Comparison of ENCODE assay signal across 8 cellular contexts in the genomic region with DNA sequence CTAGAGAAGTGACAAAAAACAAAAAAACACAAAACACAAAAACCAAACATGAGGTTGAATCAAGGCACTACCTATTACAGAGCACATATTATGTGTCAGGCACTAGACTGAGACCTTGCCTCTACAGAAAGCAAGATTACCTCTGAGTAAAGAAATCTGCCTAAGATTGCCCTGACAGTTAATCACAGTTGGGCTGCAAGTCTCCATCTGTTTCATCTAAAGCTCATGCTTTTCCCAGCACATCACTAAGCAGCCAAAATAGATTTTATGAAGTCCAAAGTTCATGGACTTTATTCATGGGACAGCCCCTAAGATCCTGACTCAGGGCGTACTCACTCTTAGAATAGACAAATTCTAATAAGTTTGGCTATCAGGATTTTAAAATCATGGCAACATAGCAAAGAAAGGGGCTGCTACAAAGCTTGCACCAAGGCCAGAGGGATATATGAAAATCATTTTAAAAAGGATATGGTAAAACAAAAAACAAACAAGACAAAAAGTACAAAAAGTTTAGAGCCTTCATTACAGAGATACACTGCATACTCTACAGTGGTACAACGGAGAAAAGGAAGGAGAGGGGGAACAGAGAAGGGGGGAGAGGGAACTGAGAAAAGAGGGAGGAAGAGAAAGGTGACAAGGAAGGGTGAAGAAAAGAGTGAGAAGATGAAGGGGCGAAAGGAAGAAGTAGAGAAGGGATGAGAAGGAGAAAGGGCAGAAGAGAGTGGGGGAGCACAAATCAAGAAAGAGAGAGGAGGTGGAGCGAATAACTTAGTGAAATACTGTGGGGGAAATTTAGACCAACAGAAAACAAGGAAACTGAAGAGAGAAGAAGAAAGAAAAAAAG. TPM values are rescaled to one million over a fixed set of nuclear protein-coding genes. Genes with fewer than 3 reads are reported as not detected.
A peak's percentile ranks its signal among the peaks of the same experiment; 100 is the strongest.
DNase-seq lines count a peak whose midpoint lies in the region; ATAC-seq and TF ChIP-seq lines count a peak whose summit lies in the region.
"Had no signal": no experiment of that assay in that cellular context is flagged by ENCODE, and none has a peak within 500 bp of the region (broad histone marks: within the 10 kb centered on the region; RNA-seq: fewer than 3 reads in every experiment).

No MANE protein-coding gene starts in this region.

- H3K4me1 ChIP-seq in H9 (ENCODE audit: insufficient read depth, low read length) (no peaks in the 10 kb centered on the region), heart left ventricle (peaks cover 6 to 48% (median 33%) of the 10 kb centered on the region in 12 donors)

- H4K20me1 ChIP-seq in H9 (ENCODE audit: control insufficient read depth, insufficient read depth, insufficient read length), result no peaks in the 10 kb centered on the region

- H2AFZ ChIP-seq in H9 (ENCODE audit: low read length), result no peak overlapping the region

- peak; percentile 81 for ATAC-seq in activated CD8-positive, alpha-beta T cell treated with anti-CD3 and anti-CD28 coated beads for 36 hours
- ATAC-seq in heart left ventricle (peak; percentile 28 to 72 (median 67)), HG03045 (IDR thresholded peaks at IDR 0.05; ENCODE audit: unreplicated experiment) (no peak)
- ATAC-seq in stimulated activated effector memory CD8-positive, alpha-beta T cell treated with anti-CD3 and anti-CD28 coated beads, Interleukin-12 subunit alpha, Interleukin-12 subunit beta, amount 100 ng/mL, for 72 hours, result peak; percentile 90

- H2BK15ac ChIP-seq in H9 (ENCODE audit: low read depth, low read length), result no peak overlapping the region

- peaks cover 0 to 43% (median 18%) of the 10 kb centered on the region in 9 donors for H3K36me3 ChIP-seq in heart left ventricle

- H3K27ac Mint-ChIP-seq in H9, result peak overlapping the region in 2 of 3 experiments; percentile 54 to 62; a peak in 4 of 7 replicates
- H3K27ac Mint-ChIP-seq in activated CD8-positive, alpha-beta T cell treated with anti-CD3 and anti-CD28 coated beads for 36 hours, result peak overlapping the region; percentile 32
- H3K27ac Mint-ChIP-seq in stimulated activated effector memory CD8-positive, alpha-beta T cell treated with anti-CD3 and anti-CD28 coated beads, Interleukin-12 subunit alpha, Interleukin-12 subunit beta, amount 100 ng/mL, for 72 hours, result peak overlapping the region; percentile 16

- no peak overlapping the region for H2AK5ac ChIP-seq in H9 (ENCODE audit: insufficient read length, low read length)

- H4K8ac ChIP-seq in H9 (replicated peaks; ENCODE audit: insufficient read length, low read depth, low read length), result no peak overlapping the region

- H3K4ac ChIP-seq in H9 (ENCODE audit: low read depth, low read length), result no peak overlapping the region

- H3K9ac ChIP-seq in H9 (ENCODE audit: extremely low read depth, insufficient read length, low read length), result no peak overlapping the region

- POLR2A ChIA-PET in activated CD8-positive, alpha-beta T cell treated with anti-CD3 and anti-CD28 coated beads for 36 hours (lab: Charles Lee), result no interaction called here

- intact Hi-C loops in activated CD8-positive, alpha-beta T cell treated with anti-CD3 and anti-CD28 coated beads for 36 hours (cut with micrococcal nuclease), result no loop called here
- intact Hi-C loops in heart left ventricle (cut with DNase I), result loop anchor here in 3 of 10 donors (5.0 kb wide), 1 partner anchor 56 kb away; a partner anchor contains a TSS

- no peak for DNase-seq in H9
- DNase-seq in activated CD8-positive, alpha-beta T cell treated with anti-CD3 and anti-CD28 coated beads for 36 hours, result no peak
- no peak for DNase-seq in heart left ventricle
- no peak for DNase-seq in stimulated activated effector memory CD8-positive, alpha-beta T cell treated with anti-CD3 and anti-CD28 coated beads, Interleukin-12 subunit alpha, Interleukin-12 subunit beta, amount 100 ng/mL, for 72 hours (ENCODE audit: low spot score in 2 of 2)
- no peak for DNase-seq in stimulated activated CD4-positive, alpha-beta T cell treated with anti-CD3 and anti-CD28 coated beads, Interleukin-1b, Interleukin-23, amount 100 ng/mL, for 48 hours
- no peak for DNase-seq in D341Med (ENCODE audit: low spot score)
- DNase-seq: activated CD4-positive, alpha-beta T cell treated with anti-CD3 and anti-CD28 coated beads, Interleukin-2, amount 50 U/mL, for 1 hour had no signal

- no peak overlapping the region for H4K91ac ChIP-seq in H9 (ENCODE audit: insufficient read length, low read depth, low read length)

- H3K4me3 Mint-ChIP-seq in H9, result no peak overlapping the region
- no peak overlapping the region for H3K4me3 Mint-ChIP-seq in activated CD8-positive, alpha-beta T cell treated with anti-CD3 and anti-CD28 coated beads for 36 hours
- no peak overlapping the region for H3K4me3 Mint-ChIP-seq in stimulated activated effector memory CD8-positive, alpha-beta T cell treated with anti-CD3 and anti-CD28 coated beads, Interleukin-12 subunit alpha, Interleukin-12 subunit beta, amount 100 ng/mL, for 72 hours

- peaks cover 7 to 9% of the 10 kb centered on the region in 2 experiments; a peak in 3 of 4 replicates for H3K4me1 Mint-ChIP-seq in H9
- peaks cover 35% of the 10 kb centered on the region for H3K4me1 Mint-ChIP-seq in activated CD8-positive, alpha-beta T cell treated with anti-CD3 and anti-CD28 coated beads for 36 hours (ENCODE audit: low read depth)
- H3K4me1 Mint-ChIP-seq in stimulated activated effector memory CD8-positive, alpha-beta T cell treated with anti-CD3 and anti-CD28 coated beads, Interleukin-12 subunit alpha, Interleukin-12 subunit beta, amount 100 ng/mL, for 72 hours, result peaks cover 30% of the 10 kb centered on the region

- TF ChIP-seq CTCF in H9 (conservative IDR thresholded peaks at IDR 0.05) (no peak), heart left ventricle (IDR thresholded peaks at IDR 0.05) (no peak)
- TF ChIP-seq CTCF in activated CD8-positive, alpha-beta T cell treated with anti-CD3 and anti-CD28 coated beads for 36 hours (IDR thresholded peaks at IDR 0.05), result no peak

- no peak overlapping the region for H3K18ac ChIP-seq in H9 (ENCODE audit: insufficient read length, low read depth, low read length)

- no peak overlapping the region for H4K5ac ChIP-seq in H9 (ENCODE audit: insufficient read length, low read depth, low read length)

- H3K9me3 Mint-ChIP-seq in H9, result peaks cover 20 to 22% of the 10 kb centered on the region in 2 experiments
- peaks cover 16% of the 10 kb centered on the region for H3K9me3 Mint-ChIP-seq in activated CD8-positive, alpha-beta T cell treated with anti-CD3 and anti-CD28 coated beads for 36 hours
- peaks cover 3% of the 10 kb centered on the region for H3K9me3 Mint-ChIP-seq in stimulated activated effector memory CD8-positive, alpha-beta T cell treated with anti-CD3 and anti-CD28 coated beads, Interleukin-12 subunit alpha, Interleukin-12 subunit beta, amount 100 ng/mL, for 72 hours

- no peak overlapping the region for H2BK120ac ChIP-seq in H9 (ENCODE audit: low read depth, low read length, poor library complexity, severe bottlenecking)

- TF ChIP-seq POLR2A in heart left ventricle (IDR thresholded peaks at IDR 0.05), result no peak

- no peak overlapping the region for H3T11ph ChIP-seq in H9 (ENCODE audit: low read length)

- no peak overlapping the region for H2BK5ac ChIP-seq in H9 (ENCODE audit: insufficient read length, low read length)

- no peaks in the 10 kb centered on the region for H3K79me2 ChIP-seq in H9 (ENCODE audit: insufficient read depth, low read length)

- no peaks in the 10 kb centered on the region for H3K79me1 ChIP-seq in H9 (ENCODE audit: insufficient read depth, low read depth, low read length, poor library complexity, severe bottlenecking)

- H3K27me3 ChIP-seq in H9 (ENCODE audit: insufficient read depth, low read length), result no peaks in the 10 kb centered on the region
- H3K27me3 ChIP-seq in heart left ventricle, result no peaks in the 10 kb centered on the region

- CTCF ChIA-PET in activated CD8-positive, alpha-beta T cell treated with anti-CD3 and anti-CD28 coated beads for 36 hours (lab: Charles Lee), result interaction anchor here (0.8 to 1.4 kb wide), 2 partner anchors 10 to 23 kb away, joined by 3 to 5 read pairs; no protein-coding TSS in a partner anchor

- H3K27me3 Mint-ChIP-seq in H9 (ENCODE audit: low read depth), result no peaks in the 10 kb centered on the region
- H3K27me3 Mint-ChIP-seq in activated CD8-positive, alpha-beta T cell treated with anti-CD3 and anti-CD28 coated beads for 36 hours, result no peaks in the 10 kb centered on the region

- H3K27ac ChIP-seq in H9 (ENCODE audit: insufficient read length, low read depth, low read length) (no peak overlapping the region), heart left ventricle (peak overlapping the region; percentile 51 to 94 (median 82))

- no peak overlapping the region for H3K4me3 ChIP-seq in heart left ventricle

- peaks cover 14% of the 10 kb centered on the region for H3K9me3 ChIP-seq in H9 (ENCODE audit: control insufficient read depth, low read depth, low read length)
- H3K9me3 ChIP-seq in heart left ventricle, result peaks cover 0 to 18% (median 1%) of the 10 kb centered on the region in 12 donors

- H3K14ac ChIP-seq in H9 (ENCODE audit: insufficient read depth, low read length), result no peak overlapping the region

- no peak overlapping the region for H3K23ac ChIP-seq in H9 (ENCODE audit: insufficient read length, low read depth, low read length)

- no peak overlapping the region for H3K4me2 ChIP-seq in H9 (ENCODE audit: insufficient read depth, insufficient read length, low read length)

- H3K56ac ChIP-seq in H9 (ENCODE audit: insufficient read length, low read depth, low read length), result no peak overlapping the region

- H2BK12ac ChIP-seq in H9 (ENCODE audit: insufficient read length, low read depth, low read length), result no peak overlapping the region

- no peak overlapping the region for H2BK20ac ChIP-seq in H9 (ENCODE audit: low read depth, low read length, poor library complexity, severe bottlenecking)

- no peaks in the 10 kb centered on the region for H3K23me2 ChIP-seq in H9 (ENCODE audit: insufficient read length, low read depth, low read length, poor library complexity, severe bottlenecking)

- WGBS in H9 (ENCODE audit: extremely low coverage, insufficient read length, low lambda C conversion rate), result 100% methylated on average over 1 of the region's 4 CpGs
- 64 to 71% (median 67%) methylated on average over 4 of the region's 4 CpGs for WGBS in heart left ventricle, 4 donors

- H3K36me3 Mint-ChIP-seq in H9 (ENCODE audit: insufficient read depth in 1 of 3, low read depth in 3 of 3), result peaks cover 20 to 35% (median 22%) of the 10 kb centered on the region in 3 experiments
- H3K36me3 Mint-ChIP-seq in activated CD8-positive, alpha-beta T cell treated with anti-CD3 and anti-CD28 coated beads for 36 hours (ENCODE audit: low read depth), result peaks cover 49% of the 10 kb centered on the region
- peaks cover 52% of the 10 kb centered on the region for H3K36me3 Mint-ChIP-seq in stimulated activated effector memory CD8-positive, alpha-beta T cell treated with anti-CD3 and anti-CD28 coated beads, Interleukin-12 subunit alpha, Interleukin-12 subunit beta, amount 100 ng/mL, for 72 hours

RNA-seq across cellular contexts. Expression of a gene that starts 58.2 kb away (rescaled TPM):
- total RNA-seq in H9 (2021) (14.0 and 20.9 TPM in 2 replicates), heart left ventricle (10 to 100 TPM; 20.6 to 76.3 (median 34.2) TPM)
- total RNA-seq in activated CD8-positive, alpha-beta T cell treated with anti-CD3 and anti-CD28 coated beads for 36 hours, result 10 to 100 TPM; 23.9 to 26.1 TPM
- polyA plus RNA-seq in heart left ventricle, result 10 to 100 TPM in 1 of 2 donors, 1 to 10 TPM in 1; 6.8 to 11.5 TPM
